14 cellular contexts compared by ENCODE assay signal in the genomic region with DNA sequence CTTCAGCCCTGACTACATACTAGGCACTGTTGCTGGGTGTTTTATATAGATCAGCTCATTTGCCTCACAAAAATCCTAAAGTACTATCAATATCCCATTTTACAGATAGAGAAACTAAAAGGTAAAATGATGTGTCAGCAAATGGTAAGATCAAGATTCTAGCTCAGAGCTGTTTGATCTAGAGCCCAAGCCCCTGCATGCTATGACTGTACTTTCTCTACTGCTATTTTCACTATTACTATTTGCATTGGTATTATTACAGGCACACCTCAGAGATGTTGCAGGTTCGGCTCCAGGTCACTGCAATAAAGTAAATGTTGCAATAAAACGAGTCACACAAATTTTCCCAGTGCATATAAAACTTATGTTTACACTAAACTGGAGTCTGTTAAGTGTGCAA. TPM values are rescaled to one million over a fixed set of nuclear protein-coding genes. Genes with fewer than 3 reads are reported as not detected.
DNase-seq lines count a peak whose midpoint lies in the region; ATAC-seq lines count a peak whose summit lies in the region.
"Had no signal": no experiment of that assay in that cellular context is flagged by ENCODE, and none has a peak within 500 bp of the region (broad histone marks: within the 10 kb centered on the region; RNA-seq: fewer than 3 reads in every experiment).

No MANE protein-coding gene starts in this region.

- H3K4me1 ChIP-seq in GM23248 (ENCODE audit: insufficient read depth) = no peaks in the 10 kb centered on the region

- peak; percentile 30 for DNase-seq in activated CD8-positive, alpha-beta memory T cell treated with anti-CD3 and anti-CD28 coated beads for 24 hours
- no peak for DNase-seq in activated CD8-positive, alpha-beta memory T cell treated with anti-CD3 and anti-CD28 coated beads, Interleukin-2, amount 50 U/mL, for 4 hours
- DNase-seq in GM23248 (peak; percentile 45), left lobe of liver (ENCODE audit: low spot score) (no peak)
- peak; percentile 51 for DNase-seq in activated CD8-positive, alpha-beta memory T cell treated with anti-CD3 and anti-CD28 coated beads, Interleukin-2, amount 50 U/mL, for 48 hours
- peak; percentile 34 for DNase-seq in stimulated activated CD4-positive, alpha-beta T cell treated with anti-CD3 and anti-CD28 coated beads, Interleukin-4, amount 100 ng/mL, for 24 hours
- DNase-seq: cortex of kidney, HFFc6 had no signal

- H4K20me1 ChIP-seq in GM23248 (ENCODE audit: insufficient read depth) = no peaks in the 10 kb centered on the region

- no peaks in the 10 kb centered on the region for H3K79me2 ChIP-seq in GM23248 (ENCODE audit: insufficient read depth)

- no peaks in the 10 kb centered on the region for H3K27me3 ChIP-seq in GM23248 (replicated peaks; ENCODE audit: insufficient read depth)
- H3K27me3 ChIP-seq: neutrophil had no signal

- H3F3A ChIP-seq in GM23248 (ENCODE audit: insufficient read depth) = peaks cover 20% of the 10 kb centered on the region

- 45 to 52% methylated on average over 2 of the region's 2 CpGs for WGBS in GM23248 (ENCODE audit: low coverage in 1 of 2, low lambda C conversion rate in 2 of 2, missing lambda C conversion rate in 2 of 2), 2 experiments

- no peak overlapping the region for H3K4me3 ChIP-seq in GM23248
- H3K4me3 ChIP-seq: smooth muscle cell had no signal

- H3K9me3 ChIP-seq in GM23248 (ENCODE audit: low read depth) = no peaks in the 10 kb centered on the region
- H3K9me3 ChIP-seq: neutrophil had no signal

- ATAC-seq in left lobe of liver (no peak), GM18867 (IDR thresholded peaks at IDR 0.05; ENCODE audit: unreplicated experiment) (no peak), HG03378 (IDR thresholded peaks at IDR 0.05; ENCODE audit: unreplicated experiment) (no peak)

- no peaks in the 10 kb centered on the region for H3K9me2 ChIP-seq in GM23248 (ENCODE audit: insufficient read depth)

- H3K36me3 ChIP-seq in GM23248 (ENCODE audit: low read depth) = no peaks in the 10 kb centered on the region

- in situ Hi-C loops in GM23248 (cut with MboI) = loop anchor here (5.0 kb wide), 1 partner anchor 44 kb away; no protein-coding TSS in a partner anchor

- no peak overlapping the region for H2AFZ ChIP-seq in GM23248

- no peak overlapping the region for H3K4me2 ChIP-seq in GM23248 (ENCODE audit: unreplicated experiment)
- H3K4me2 ChIP-seq: smooth muscle cell had no signal

- no peak overlapping the region for H3K27ac ChIP-seq in GM23248
- H3K27ac ChIP-seq: neutrophil had no signal

- no peak overlapping the region for H3K9ac ChIP-seq in GM23248

RNA-seq across cellular contexts. Expression of gene ISCU, which starts 10.9 kb away (rescaled TPM):
- 145 and 159 TPM in 2 replicates for total RNA-seq in GM23248 (2014; rRNA removed; shearing (Covaris generic))
- polyA plus RNA-seq in GM23248 (2016; fragmentation: Nextera tagmentation; extraction: Ambion mirVana) = 237 and 240 TPM in 2 replicates
- 45.2 TPM for total RNA-seq in left lobe of liver

RNA-seq across cellular contexts. Expression of gene SART3, which starts 12.3 kb away (rescaled TPM):
- total RNA-seq in GM23248 (2014; rRNA removed; shearing (Covaris generic)) = 29.7 and 34.0 TPM in 2 replicates
- 20.5 and 20.8 TPM in 2 replicates for polyA plus RNA-seq in GM23248 (2016; fragmentation: Nextera tagmentation; extraction: Ambion mirVana)
- total RNA-seq in left lobe of liver = 13.7 TPM

RNA-seq across cellular contexts. Expression of gene TMEM119, which starts 24.6 kb away (rescaled TPM):
- total RNA-seq in GM23248 (2014; rRNA removed; shearing (Covaris generic)) = 58.6 and 93.2 TPM in 2 replicates
- 55.5 and 58.1 TPM in 2 replicates for polyA plus RNA-seq in GM23248 (2016; fragmentation: Nextera tagmentation; extraction: Ambion mirVana)
- 0.23 TPM for total RNA-seq in left lobe of liver
- total RNA-seq: lung microvascular endothelial cell, SK-MEL-5 had no signal

RNA-seq across cellular contexts. Expression of gene FICD, which starts 58.2 kb away (rescaled TPM):
- total RNA-seq in GM23248 (2014; rRNA removed; shearing (Covaris generic)) = 8.6 and 9.4 TPM in 2 replicates
- polyA plus RNA-seq in GM23248 (2016; fragmentation: Nextera tagmentation; extraction: Ambion mirVana) = 11.6 TPM in 2 replicates
- 4.6 TPM for total RNA-seq in left lobe of liver

Comparison
In these comparisons a context has a peak if more than half of its experiments do, and no peak if none do; other contexts are left out.
1. DNase-seq: peak in activated CD8-positive, alpha-beta memory T cell treated with anti-CD3 and anti-CD28 coated beads for 24 hours (single experiment), GM23248 (single experiment), activated CD8-positive, alpha-beta memory T cell treated with anti-CD3 and anti-CD28 coated beads, Interleukin-2, amount 50 U/mL, for 48 hours (single experiment) and stimulated activated CD4-positive, alpha-beta T cell treated with anti-CD3 and anti-CD28 coated beads, Interleukin-4, amount 100 ng/mL, for 24 hours (single experiment); none in activated CD8-positive, alpha-beta memory T cell treated with anti-CD3 and anti-CD28 coated beads, Interleukin-2, amount 50 U/mL, for 4 hours (single experiment) and left lobe of liver (single experiment).
2. RNA of gene TMEM119, which starts 24.6 kb away (total RNA-seq): 58.6 to 93.2 TPM in GM23248; 0.23 TPM in left lobe of liver (single experiment); every median in the first group is over 10 times any median in the second.